8 cellular contexts compared by ENCODE assay signal in the genomic region with DNA sequence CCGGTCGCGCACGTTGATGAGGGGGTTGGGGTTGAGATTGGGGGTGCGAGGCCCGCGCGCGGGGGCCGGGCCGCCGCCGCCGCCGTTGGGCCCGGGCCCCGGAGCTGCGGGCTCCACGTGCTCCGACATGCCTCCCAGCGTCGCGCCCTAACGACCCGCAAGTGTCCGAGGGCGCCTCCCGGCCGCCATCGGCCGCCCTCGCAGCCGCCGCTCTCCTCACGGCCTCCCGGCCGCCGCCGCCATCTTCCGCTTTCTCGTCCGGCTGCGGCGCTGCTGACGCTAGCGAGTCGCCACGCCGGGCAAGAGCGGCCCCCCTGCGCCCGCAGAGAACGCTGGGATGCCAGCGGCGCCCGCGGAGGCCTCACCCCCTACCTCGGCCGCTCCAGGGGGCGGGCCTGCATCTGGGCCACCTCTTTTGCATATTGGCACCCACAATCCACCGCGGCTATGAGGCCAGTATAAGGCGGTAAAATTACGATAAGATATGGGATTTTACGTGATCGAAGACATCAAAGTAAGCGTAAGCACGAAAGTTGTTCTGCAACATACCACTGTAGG. TPM values are rescaled to one million over a fixed set of nuclear protein-coding genes. Genes with fewer than 3 reads are reported as not detected.
DNase-seq lines count a peak whose midpoint lies in the region; ATAC-seq and TF ChIP-seq lines count a peak whose summit lies in the region.

A gene (minus strand): TSS at position 256 of the 558 bp plus-strand sequence. CDS start 127 bp downstream, at position 129.

- WGBS in iPS DF 6.9 (ENCODE audit: insufficient coverage, insufficient read length) = no CpG with 5 or more reads among the region's 68 CpGs

- peaks cover 5% of the 10 kb centered on the region for H3K27me3 Mint-ChIP-seq in brain

- peak within 1 kb of the TSS; percentile 99 to 100 (median 100) for H3K27ac Mint-ChIP-seq in brain

- H3K27ac ChIP-seq in A673 (ENCODE audit: low read depth, low read length, poor library complexity, severe bottlenecking) (peak within 1 kb of the TSS; percentile 98), iPS DF 6.9 (ENCODE audit: low read length) (no peak within 1 kb of the TSS), gastrocnemius medialis (peak within 1 kb of the TSS; percentile 89 to 94 (median 91))

- H3K9me3 Mint-ChIP-seq in brain = peaks cover 0 to 5% (median 0%) of the 10 kb centered on the region in 5 experiments

- H3K4me1 Mint-ChIP-seq in brain = peaks cover 37% of the 10 kb centered on the region

- CTCF ChIA-PET in A673 (lab: Charles Lee) = no interaction called here

- H3K36me3 ChIP-seq in A673 (ENCODE audit: insufficient read depth, low read length, poor library complexity, severe bottlenecking) (peaks cover 5% of the 10 kb centered on the region), iPS DF 6.9 (ENCODE audit: control insufficient read depth, insufficient read depth, low read length) (no peaks in the 10 kb centered on the region), gastrocnemius medialis (no peaks in the 10 kb centered on the region)

- H3K4me3 ChIP-seq in A673 (ENCODE audit: low read depth, low read length, poor library complexity, severe bottlenecking) (peak within 1 kb of the TSS; percentile 100), iPS DF 6.9 (ENCODE audit: low read length) (peak within 1 kb of the TSS; percentile 94), gastrocnemius medialis (peak within 1 kb of the TSS; percentile 86 to 99 (median 90))

- DNase-seq in A673 (ENCODE audit: low spot score) (peak; percentile 99), NCI-H2171 (lab: John Stamatoyannopoulos, UW) (peak; percentile 96), UCSD-AML1 (lab: John Stamatoyannopoulos, UW; ENCODE audit: unreplicated experiment) (peak; percentile 96), iPS DF 6.9 (ENCODE audit: low read depth, low spot score) (no peak), gastrocnemius medialis (peak; percentile 97 to 98)

- BruUV-seq in A673 (replicated peaks; lab: Mats Ljungman, UMichigan) = no TSS peak

- POLR2A ChIA-PET in A673 (lab: Charles Lee; ENCODE audit: low non-redundant PET) = interaction anchor here (1.0 kb wide), 1 partner anchor 31 kb away, joined by 3 read pairs; no protein-coding TSS in a partner anchor

- no peaks in the 10 kb centered on the region for H3K27me3 ChIP-seq in A673 (replicated peaks; ENCODE audit: insufficient read depth, low read depth, low read length, poor library complexity)
- H3K27me3 ChIP-seq in iPS DF 6.9 (ENCODE audit: control insufficient read depth, insufficient read depth, low read length) = no peaks in the 10 kb centered on the region
- H3K27me3 ChIP-seq in gastrocnemius medialis = peaks cover 3 to 9% (median 8%) of the 10 kb centered on the region in 3 donors

- in situ Hi-C loops in gastrocnemius medialis (cut with MboI; ENCODE audit: low sequenced_read_pairs in 4 of 4) = no loop called here

- TF ChIP-seq POLR2A in gastrocnemius medialis (IDR thresholded peaks at IDR 0.05) = peak; percentile 77 to 85

- intact Hi-C loops in A673 (cut with micrococcal nuclease; ENCODE audit: unreplicated experiment) = loop anchor here (10.0 kb wide), 3 partner anchors 84 to 224 kb away; a partner anchor contains a TSS
- intact Hi-C loops in gastrocnemius medialis (cut with DNase I; ENCODE audit: low total_unique reads) = loop anchor here (1.0 to 5.0 kb wide), 3 partner anchors 20 to 81 kb away; a partner anchor contains a TSS

- H3K4me3 Mint-ChIP-seq in brain = peak within 1 kb of the TSS; percentile 87 to 95 (median 91)

- H3K9me3 ChIP-seq in A673 (ENCODE audit: low read depth, low read length, poor library complexity, severe bottlenecking) = no peaks in the 10 kb centered on the region
- H3K9me3 ChIP-seq in iPS DF 6.9 (ENCODE audit: control insufficient read depth, insufficient read depth, low read length) = no peaks in the 10 kb centered on the region
- H3K9me3 ChIP-seq in gastrocnemius medialis = no peaks in the 10 kb centered on the region

- ATAC-seq in GM18867 (IDR thresholded peaks at IDR 0.05; ENCODE audit: unreplicated experiment) (peak; percentile 80), HG03097 (IDR thresholded peaks at IDR 0.05; ENCODE audit: low FRiP score, unreplicated experiment) (peak; percentile 84), gastrocnemius medialis (peak; percentile 79 to 85)

- no peaks in the 10 kb centered on the region for H3K36me3 Mint-ChIP-seq in brain

- H3K4me1 ChIP-seq in A673 (ENCODE audit: insufficient read depth, low read length, poor library complexity, severe bottlenecking) = peaks cover 26% of the 10 kb centered on the region
- H3K4me1 ChIP-seq in iPS DF 6.9 (ENCODE audit: control insufficient read depth, insufficient read depth, low read length) = peaks cover 18% of the 10 kb centered on the region
- peaks cover 40 to 48% of the 10 kb centered on the region in 2 donors for H3K4me1 ChIP-seq in gastrocnemius medialis

- TF ChIP-seq CTCF in A673 (conservative IDR thresholded peaks at IDR 0.05; ENCODE audit: low read depth, low read length) = no peak
- no peak for TF ChIP-seq CTCF in brain (conservative IDR thresholded peaks at IDR 0.05)
- TF ChIP-seq CTCF in gastrocnemius medialis (IDR thresholded peaks at IDR 0.05 in 4 of 5, conservative IDR thresholded peaks at IDR 0.05 in 1 of 5) = peak in 1 of 5 experiments; percentile 27

RNA-seq across cellular contexts. Expression of the gene that starts here (rescaled TPM):
- 151 and 170 TPM in 2 replicates for total RNA-seq in A673 (2021)
- polyA plus RNA-seq in brain (ENCODE audit: insufficient read depth, low read depth, low replicate concordance) = 108 TPM
- 100 to 1,000 TPM in 3 of 4 donors, 10 to 100 TPM in 1; 98.5 to 150 (median 124) TPM for total RNA-seq in gastrocnemius medialis
